Comparison of ENCODE assay signal across 14 cellular contexts in genomic region chr3:130900959-130901358, GRCh38. TPM values are rescaled to one million over a fixed set of nuclear protein-coding genes. Genes with fewer than 3 reads are reported as not detected.
DNase-seq lines count a peak whose midpoint lies in the region; ATAC-seq and TF ChIP-seq lines count a peak whose summit lies in the region.
"Had no signal": no experiment of that assay in that cellular context is flagged by ENCODE, and none has a peak within 500 bp of the region (broad histone marks: within the 10 kb centered on the region; RNA-seq: fewer than 3 reads in every experiment).

No MANE protein-coding gene starts in this region.

- no peaks in the 10 kb centered on the region for H3K36me3 Mint-ChIP-seq in effector memory CD8-positive, alpha-beta T cell (ENCODE audit: insufficient read depth)

- no peak for TF ChIP-seq POLR2A in vagina (IDR thresholded peaks at IDR 0.05)

- H3K4me3 Mint-ChIP-seq in effector memory CD8-positive, alpha-beta T cell, result no peak overlapping the region

- H3K4me3 ChIP-seq in DOHH2 (ENCODE audit: low read length), result peak overlapping the region; percentile 18; the same call in 1 of the 2 replicates
- no peak overlapping the region for H3K4me3 ChIP-seq in vagina

- peaks cover 3% of the 10 kb centered on the region; the same call in 1 of the 2 replicates for H4K20me1 ChIP-seq in DOHH2 (ENCODE audit: control insufficient read depth, insufficient read depth, low read depth, low read length)

- DNase-seq in astrocyte of the hippocampus (ENCODE audit: low read depth, low spot score), result peak; percentile 47
- no peak for DNase-seq in effector memory CD8-positive, alpha-beta T cell
- DNase-seq in activated CD4-positive, alpha-beta T cell treated with anti-CD3 and anti-CD28 coated beads, Interleukin-2, amount 50 U/mL, for 4 hours, result no peak
- no peak for DNase-seq in activated naive CD4-positive, alpha-beta T cell treated with anti-CD3 and anti-CD28 coated beads, Interleukin-2, amount 50 U/mL, for 16 hours
- DNase-seq in vagina (ENCODE audit: extremely low spot score in 2 of 2), result no peak
- DNase-seq: central memory CD4-positive, alpha-beta T cell; NCI-H1105 treated with DMSO at 0.1 percent for 48 hours; nucleus accumbens; stimulated activated CD4-positive, alpha-beta T cell treated with anti-CD3 and anti-CD28 coated beads, Interleukin-15, amount 100 ng/mL, for 24 hours; stimulated activated CD8-positive, alpha-beta memory T cell treated with anti-CD3 and anti-CD28 coated beads, Interleukin-4, amount 100 ng/mL, for 48 hours had no signal

- H3K9me3 Mint-ChIP-seq in effector memory CD8-positive, alpha-beta T cell, result no peaks in the 10 kb centered on the region

- H3K27ac ChIP-seq in DOHH2 (ENCODE audit: low read depth, low read length) (no peak overlapping the region), vagina (no peak overlapping the region)

- H3K9me3 ChIP-seq in DOHH2 (ENCODE audit: control insufficient read depth, insufficient read depth, low read length) (no peaks in the 10 kb centered on the region), vagina (no peaks in the 10 kb centered on the region)

- H3K4me2 ChIP-seq in DOHH2 (ENCODE audit: low read length), result peak overlapping the region; percentile 32

- intact Hi-C loops in vagina (cut with DNase I), result no loop called here

- H3K9me2 ChIP-seq in DOHH2 (replicated peaks; ENCODE audit: control insufficient read depth, low read length), result no peaks in the 10 kb centered on the region

- no peaks in the 10 kb centered on the region for H3K27me3 Mint-ChIP-seq in effector memory CD8-positive, alpha-beta T cell

- H3K36me3 ChIP-seq in DOHH2 (ENCODE audit: control insufficient read depth, low read length), result no peaks in the 10 kb centered on the region
- no peaks in the 10 kb centered on the region for H3K36me3 ChIP-seq in vagina

- H3K27me3 ChIP-seq in DOHH2 (ENCODE audit: control insufficient read depth, low read length) (no peaks in the 10 kb centered on the region), vagina (no peaks in the 10 kb centered on the region)

- no peaks in the 10 kb centered on the region for H3F3A ChIP-seq in DOHH2 (ENCODE audit: control insufficient read depth, insufficient read depth)

- H3K4me1 ChIP-seq in DOHH2 (ENCODE audit: control insufficient read depth, low read length) (peaks cover 53% of the 10 kb centered on the region), vagina (peaks cover 58% of the 10 kb centered on the region)

- H3K79me2 ChIP-seq in DOHH2 (ENCODE audit: control insufficient read depth, low read length), result peaks cover 100% of the 10 kb centered on the region

- ATAC-seq in GM21360 (IDR thresholded peaks at IDR 0.05; ENCODE audit: unreplicated experiment) (peak; percentile 39), HG03342 (IDR thresholded peaks at IDR 0.05; ENCODE audit: unreplicated experiment) (peak; percentile 55)
- ATAC-seq in effector memory CD8-positive, alpha-beta T cell (replicated peaks), result no peak
- ATAC-seq: esophagus mucosa had no signal

- TF ChIP-seq CTCF in DOHH2 (IDR thresholded peaks at IDR 0.05; ENCODE audit: low read depth, low read length, poor library complexity, severe bottlenecking) (no peak), vagina (IDR thresholded peaks at IDR 0.05) (no peak)

- H3K4me1 Mint-ChIP-seq in effector memory CD8-positive, alpha-beta T cell (ENCODE audit: low read depth in 2 of 2), result peaks cover 28 to 44% of the 10 kb centered on the region in 2 donors

- H3K27ac Mint-ChIP-seq in effector memory CD8-positive, alpha-beta T cell, result peak overlapping the region in 1 of 2 donors; percentile 29

RNA-seq across cellular contexts. Expression of gene ATP2C1, which starts 7.1 kb away (rescaled TPM):
- 34.1 TPM for total RNA-seq in vagina
